In the genomic region with DNA sequence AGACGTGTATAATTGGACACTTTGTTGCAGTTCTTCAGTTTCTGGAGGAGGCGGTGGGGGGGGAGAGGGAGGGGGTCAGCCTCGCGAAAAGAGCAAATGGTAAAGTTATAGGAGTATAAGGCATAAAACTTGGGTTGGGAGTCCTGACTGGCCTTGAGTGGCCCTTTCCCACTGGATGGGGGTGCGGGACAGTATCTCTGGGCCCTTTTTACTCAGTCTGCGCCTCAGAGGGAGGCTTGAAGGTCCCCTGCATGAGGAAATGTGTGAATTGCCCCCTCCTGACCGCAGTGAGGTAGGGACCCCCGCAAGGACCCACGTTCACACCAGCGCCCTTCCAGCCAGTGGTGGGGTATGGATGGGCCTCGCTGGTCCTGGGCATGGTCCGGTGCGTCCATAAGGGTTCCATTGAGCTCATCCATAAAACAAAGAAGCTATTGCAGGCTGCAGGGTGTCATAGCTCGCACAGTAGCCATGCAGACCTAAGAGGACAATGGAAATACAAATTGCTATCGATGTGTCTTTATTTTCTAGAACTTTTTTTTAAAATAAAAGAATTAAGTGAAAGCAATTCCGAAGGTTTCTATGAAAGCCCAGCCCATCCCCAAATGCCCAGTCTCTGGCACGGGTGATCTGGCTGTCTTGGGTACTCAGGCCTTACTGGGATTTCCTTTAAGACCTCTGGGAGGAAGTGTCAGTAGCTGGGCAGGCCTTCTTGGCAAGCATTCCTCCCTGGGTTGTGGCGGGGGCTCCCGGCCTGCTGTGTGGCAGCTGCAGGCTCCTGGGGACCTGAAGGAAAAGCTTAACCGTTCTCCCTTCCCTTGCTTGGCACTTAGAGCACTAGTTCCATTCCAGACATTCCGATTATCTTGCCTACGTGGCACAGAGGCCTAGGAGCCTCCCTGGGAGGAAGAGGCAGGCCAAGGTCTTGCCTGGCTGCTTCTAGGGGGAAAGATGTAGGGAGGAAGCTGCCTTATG, we compare ENCODE assay signal across 9 cellular contexts. TPM values are rescaled to one million over a fixed set of nuclear protein-coding genes. Genes with fewer than 3 reads are reported as not detected.
A peak's percentile ranks its signal among the peaks of the same experiment; 100 is the strongest.
DNase-seq lines count a peak whose midpoint lies in the region; ATAC-seq and TF ChIP-seq lines count a peak whose summit lies in the region.
"Had no signal": no experiment of that assay in that cellular context is flagged by ENCODE, and none has a peak within 500 bp of the region (broad histone marks: within the 10 kb centered on the region; RNA-seq: fewer than 3 reads in every experiment).

No MANE protein-coding gene starts in this region.

- ATAC-seq in Right ventricle myocardium superior (ENCODE audit: poor library complexity) (no peak), HG02852 (IDR thresholded peaks at IDR 0.05; ENCODE audit: unreplicated experiment) (no peak)

- POLR2A ChIA-PET in A673 (lab: Charles Lee; ENCODE audit: low non-redundant PET), result no interaction called here

- TF ChIP-seq POLR2A in esophagus squamous epithelium (IDR thresholded peaks at IDR 0.05) (no peak), vagina (IDR thresholded peaks at IDR 0.05) (no peak)

- TF ChIP-seq CTCF in cardiac muscle cell (IDR thresholded peaks at IDR 0.05; ENCODE audit: low read depth, low read length) (no peak), esophagus squamous epithelium (IDR thresholded peaks at IDR 0.05) (no peak), vagina (IDR thresholded peaks at IDR 0.05) (no peak), A673 (conservative IDR thresholded peaks at IDR 0.05; ENCODE audit: low read depth, low read length) (no peak)

- no peak overlapping the region for H3K9ac ChIP-seq in muscle layer of colon (ENCODE audit: low read length)

- H3K27ac ChIP-seq in cardiac muscle cell (peak overlapping the region; percentile 62), esophagus squamous epithelium (peak overlapping the region; percentile 92 to 96 (median 93)), muscle layer of colon (ENCODE audit: low read depth, low read length) (no peak overlapping the region), vagina (peak overlapping the region; percentile 88), A673 (ENCODE audit: low read depth, low read length, poor library complexity, severe bottlenecking) (no peak overlapping the region)
- H3K27ac ChIP-seq: C4-2B had no signal

- H3K36me3 ChIP-seq in cardiac muscle cell (peaks cover 6% of the 10 kb centered on the region), esophagus squamous epithelium (peaks cover 0 to 40% (median 8%) of the 10 kb centered on the region in 3 donors), muscle layer of colon (ENCODE audit: insufficient read depth, low read length) (peaks cover 4% of the 10 kb centered on the region), vagina (peaks cover 0 to 7% of the 10 kb centered on the region in 2 donors), A673 (ENCODE audit: insufficient read depth, low read length, poor library complexity, severe bottlenecking) (no peaks in the 10 kb centered on the region)

- CTCF ChIA-PET in A673 (lab: Charles Lee), result no interaction called here

- peaks cover 11% of the 10 kb centered on the region for H3K4me1 ChIP-seq in cardiac muscle cell (ENCODE audit: low read depth)
- peaks cover 4 to 41% (median 14%) of the 10 kb centered on the region in 3 donors for H3K4me1 ChIP-seq in esophagus squamous epithelium
- peaks cover 10% of the 10 kb centered on the region for H3K4me1 ChIP-seq in muscle layer of colon (ENCODE audit: insufficient read depth, low read length)
- peaks cover 24% of the 10 kb centered on the region for H3K4me1 ChIP-seq in vagina
- H3K4me1 ChIP-seq in A673 (ENCODE audit: insufficient read depth, low read length, poor library complexity, severe bottlenecking), result peaks cover 11% of the 10 kb centered on the region

- H3K27me3 ChIP-seq in cardiac muscle cell, result no peaks in the 10 kb centered on the region
- H3K27me3 ChIP-seq in esophagus squamous epithelium, result peaks cover 0 to 25% (median 0%) of the 10 kb centered on the region in 4 donors
- H3K27me3 ChIP-seq in muscle layer of colon (ENCODE audit: control insufficient read depth in 1 of 2, insufficient read depth in 2 of 2, low read length in 2 of 2), result no peaks in the 10 kb centered on the region
- no peaks in the 10 kb centered on the region for H3K27me3 ChIP-seq in vagina
- peaks cover 25% of the 10 kb centered on the region for H3K27me3 ChIP-seq in A673 (replicated peaks; ENCODE audit: insufficient read depth, low read depth, low read length, poor library complexity)

- 28 to 46% methylated on average over 14 to 16 of the region's 22 CpGs for WGBS in esophagus squamous epithelium, 2 donors

- no TSS peak for BruUV-seq in A673 (replicated peaks; lab: Mats Ljungman, UMichigan)

- intact Hi-C loops in Right ventricle myocardium superior (cut with DNase I) (loop anchor here (5.0 to 10.0 kb wide), 2 partner anchors 185 to 262 kb away; no protein-coding TSS in a partner anchor), esophagus squamous epithelium (cut with DNase I) (no loop called here), vagina (cut with DNase I) (no loop called here), A673 (cut with micrococcal nuclease; ENCODE audit: unreplicated experiment) (no loop called here)

- peak overlapping the region; percentile 96 for H3K4me3 ChIP-seq in cardiac muscle cell
- peak overlapping the region; percentile 81 to 89 (median 84) for H3K4me3 ChIP-seq in esophagus squamous epithelium
- H3K4me3 ChIP-seq in muscle layer of colon (ENCODE audit: low read depth in 1 of 2, low read length in 2 of 2), result peak overlapping the region; percentile 16 to 67
- H3K4me3 ChIP-seq in vagina, result peak overlapping the region; percentile 77 to 86
- no peak overlapping the region for H3K4me3 ChIP-seq in A673 (ENCODE audit: low read depth, low read length, poor library complexity, severe bottlenecking)

- DNase-seq in cardiac muscle cell (ENCODE audit: low read depth in 1 of 2, low spot score in 1 of 2) (peak; percentile 47 to 76), Right ventricle myocardium superior (no peak), esophagus squamous epithelium (lab: John Stamatoyannopoulos, UW) (no peak), vagina (ENCODE audit: extremely low spot score in 2 of 2) (no peak), A673 (ENCODE audit: low spot score) (no peak), mesenteric fat pad (ENCODE audit: low spot score) (no peak)

- H3K9me3 ChIP-seq in cardiac muscle cell (ENCODE audit: low read depth), result no peaks in the 10 kb centered on the region
- H3K9me3 ChIP-seq in esophagus squamous epithelium, result no peaks in the 10 kb centered on the region
- H3K9me3 ChIP-seq in muscle layer of colon (ENCODE audit: low read length), result no peaks in the 10 kb centered on the region
- H3K9me3 ChIP-seq in vagina, result no peaks in the 10 kb centered on the region
- no peaks in the 10 kb centered on the region for H3K9me3 ChIP-seq in A673 (ENCODE audit: low read depth, low read length, poor library complexity, severe bottlenecking)

RNA-seq across cellular contexts. Expression of a gene that starts 1.4 kb away (rescaled TPM):
- total RNA-seq in cardiac muscle cell (14.6 and 16.6 TPM in 2 replicates), Right ventricle myocardium superior (27.1 TPM), esophagus squamous epithelium (1 to 10 TPM; 3.9 to 9.4 (median 8.4) TPM), vagina (9.3 TPM), A673 (2021) (0.17 and 0.20 TPM in 2 replicates), mesenteric fat pad (7.9 TPM)
- polyA plus RNA-seq in cardiac muscle cell, result 12.9 and 15.7 TPM in 2 replicates

Comparison
In these comparisons a context has a peak if more than half of its experiments do, and no peak if none do; other contexts are left out.
1. DNase-seq: peak in cardiac muscle cell (2 of 2); none in Right ventricle myocardium superior (single experiment), esophagus squamous epithelium (single experiment), vagina (0 of 2), A673 (single experiment) and mesenteric fat pad (single experiment).
2. H3K27ac ChIP-seq: peak in cardiac muscle cell (single experiment), esophagus squamous epithelium (4 of 4) and vagina (single experiment); none in muscle layer of colon (single experiment) and A673 (single experiment).